In genomic region chr19:1065606-1066109, GRCh38 we compare ENCODE assay signal across 1 cellular context.
TF ChIP-seq lines count a peak whose summit lies in the region.

No MANE protein-coding gene starts in this region.

TF ChIP-seq in GM12878, 131 proteins besides CTCF, POLR2A, EP300 and RAD21:
- no peak for TF ChIP-seq RCOR1 (conservative IDR thresholded peaks at IDR 0.05; ENCODE audit: low read depth, low read length)
- no peak for TF ChIP-seq SREBF2 (IDR thresholded peaks at IDR 0.05; ENCODE audit: low read length)
- no peak for TF ChIP-seq SKIL (IDR thresholded peaks at IDR 0.05; ENCODE audit: low read depth, poor library complexity, severe bottlenecking)
- TF ChIP-seq USF1 (IDR thresholded peaks at IDR 0.05; ENCODE audit: borderline replicate concordance, extremely low read length, insufficient read depth, low read depth, low read length) = no peak
- TF ChIP-seq SMAD5 (IDR thresholded peaks at IDR 0.05; ENCODE audit: low read depth) = no peak
- TF ChIP-seq E4F1 (IDR thresholded peaks at IDR 0.05; ENCODE audit: borderline replicate concordance, partially characterized antibody) = no peak
- TF ChIP-seq TCF12 (IDR thresholded peaks at IDR 0.05; ENCODE audit: low read depth, low read length) = no peak
- no peak for TF ChIP-seq BCL11A (IDR thresholded peaks at IDR 0.05; ENCODE audit: low read depth, low read length)
- no peak for TF ChIP-seq IKZF2 (IDR thresholded peaks at IDR 0.05)
- TF ChIP-seq NBN (IDR thresholded peaks at IDR 0.05) = no peak
- TF ChIP-seq PRDM15 (CRISPR knock-in tag; IDR thresholded peaks at IDR 0.05) = no peak
- no peak for TF ChIP-seq EZH2 (IDR thresholded peaks at IDR 0.05; ENCODE audit: borderline replicate concordance, control insufficient read depth, low read depth, low read length)
- no peak for TF ChIP-seq RFX5 (IDR thresholded peaks at IDR 0.05; ENCODE audit: low read depth, low read length)
- TF ChIP-seq BCLAF1 (IDR thresholded peaks at IDR 0.05) = no peak
- no peak for TF ChIP-seq POU2F2 (IDR thresholded peaks at IDR 0.05; ENCODE audit: borderline replicate concordance, low read depth, low read length)
- no peak for TF ChIP-seq RELB (IDR thresholded peaks at IDR 0.05; ENCODE audit: low read depth)
- TF ChIP-seq ASH2L (IDR thresholded peaks at IDR 0.05; ENCODE audit: borderline replicate concordance, low read depth) = no peak
TF ChIP-seq in GM12878: peak in this region for 0.
